ENCODE assay signal across 1 cellular context in the genomic region with DNA sequence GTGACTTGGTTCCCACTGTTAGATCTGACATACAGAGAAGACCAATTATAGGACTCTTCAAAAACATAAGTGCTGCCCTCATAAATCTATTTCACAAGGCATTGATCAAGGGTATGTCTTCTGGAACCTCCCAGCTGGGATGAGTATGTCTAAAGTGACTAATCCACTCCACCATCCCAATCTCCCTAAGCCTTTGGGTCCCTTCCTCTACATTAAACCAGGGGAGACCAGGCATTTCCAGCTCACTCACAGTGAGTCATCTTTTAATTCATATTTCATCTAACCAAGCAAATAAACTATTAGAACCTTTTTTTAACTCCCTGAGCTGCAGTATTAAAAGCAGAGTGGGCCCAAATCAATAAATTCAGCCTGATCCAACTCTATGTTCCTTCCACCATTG. TPM values are rescaled to one million over a fixed set of nuclear protein-coding genes. Genes with fewer than 3 reads are reported as not detected.
"Had no signal": no experiment of that assay in that cellular context is flagged by ENCODE, and none has a peak within 500 bp of the region (broad histone marks: within the 10 kb centered on the region; RNA-seq: fewer than 3 reads in every experiment).

No MANE protein-coding gene starts in this region.

RNA-seq across cellular contexts. Expression of gene ST6GALNAC5, which starts 11.7 kb away (rescaled TPM):
- total RNA-seq: T-helper 17 cell had no signal
